In the genomic region with DNA sequence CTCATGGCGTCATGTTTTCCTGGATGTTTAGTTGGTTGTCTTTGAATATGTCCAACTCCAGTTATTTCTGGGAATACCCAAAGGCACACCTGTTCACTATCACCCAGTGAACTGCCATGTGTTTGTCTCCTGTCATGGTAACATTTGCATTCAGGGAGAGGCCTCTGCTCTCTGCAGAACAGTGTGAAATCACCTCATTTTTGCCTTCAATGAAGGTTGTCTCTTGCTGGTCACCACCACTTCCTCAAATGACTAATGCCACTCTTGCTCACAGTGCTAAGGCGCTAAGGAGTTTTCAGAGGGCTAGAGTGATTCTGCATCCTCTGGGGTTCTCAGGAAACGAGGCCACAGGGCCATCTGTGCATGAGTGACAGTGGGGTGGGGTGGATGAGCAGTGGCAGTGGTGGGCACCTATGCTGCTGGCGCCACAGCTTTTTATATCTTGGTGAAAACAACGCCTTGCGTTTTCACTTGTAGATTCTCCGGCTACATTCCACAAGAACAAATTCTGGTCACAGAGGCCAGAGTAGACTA, we compare ENCODE assay signal across 8 cellular contexts.
DNase-seq lines count a peak whose midpoint lies in the region; ATAC-seq, FAIRE-seq and TF ChIP-seq lines count a peak whose summit lies in the region.

No MANE protein-coding gene starts in this region.

- no peaks in the 10 kb centered on the region; the same call in 2 of the 3 replicates for H3K9me3 ChIP-seq in GM12878 (replicated peaks; ENCODE audit: control insufficient read depth, insufficient read depth, low read length)

- DNase-seq in AML-193 (lab: John Stamatoyannopoulos, UW) (peak; percentile 87 to 91), GM12878 (ENCODE audit: low read depth, low spot score) (peak; percentile 98), NCI-H1694 (lab: John Stamatoyannopoulos, UW) (no peak)
- peak; percentile 80 for DNase-seq in T-helper 2 cell treated with Interferon-gamma antibody and Interleukin-4, amounts not matched to agents 5 μg/mL and 100 μg/mL, for 36 hours (ENCODE audit: low spot score)
- DNase-seq in natural killer cell treated with Interleukin-12 subunit alpha and Interleukin-12 subunit beta and Interleukin-15 and Interleukin-18, amount 100 ng/mL, for 72 hours (ENCODE audit: low spot score) = peak; percentile 88

- SMC1A ChIA-PET in GM12878 (lab: Charles Lee; ENCODE audit: uncharacterized antibody, unreplicated experiment) = interaction anchor here (1.1 to 16.4 kb wide), 12 partner anchors 9 to 374 kb away, joined by 3 to 290 read pairs (median 10); no protein-coding TSS in a partner anchor

- H3K4me1 Mint-ChIP-seq in T-helper 2 cell treated with Interferon-gamma antibody and Interleukin-4, amounts not matched to agents 5 μg/mL and 100 μg/mL, for 36 hours (ENCODE audit: low read depth) = peaks cover 59% of the 10 kb centered on the region
- H3K4me1 Mint-ChIP-seq in natural killer cell treated with Interleukin-12 subunit alpha and Interleukin-12 subunit beta and Interleukin-15 and Interleukin-18, amount 100 ng/mL, for 72 hours (ENCODE audit: low read depth in 2 of 2) = peaks cover 60 to 67% of the 10 kb centered on the region in 2 donors

- TF ChIP-seq POLR2A in GM12878 (IDR thresholded peaks at IDR 0.05; ENCODE audit: low read depth, low read length) = peak; percentile 76

- 2% methylated on average over 7 of the region's 7 CpGs for WGBS in GM12878 (ENCODE audit: insufficient coverage, insufficient replicate concordance, low lambda C conversion rate, missing lambda C conversion rate)
- WGBS in urinary bladder = 73% methylated on average over 7 of the region's 7 CpGs

- H3K4me3 Mint-ChIP-seq in T-helper 2 cell treated with Interferon-gamma antibody and Interleukin-4, amounts not matched to agents 5 μg/mL and 100 μg/mL, for 36 hours = peak overlapping the region; percentile 73
- peak overlapping the region; percentile 82 for H3K4me3 Mint-ChIP-seq in natural killer cell treated with Interleukin-12 subunit alpha and Interleukin-12 subunit beta and Interleukin-15 and Interleukin-18, amount 100 ng/mL, for 72 hours

- TF ChIP-seq EP300 in GM12878 (IDR thresholded peaks at IDR 0.05; ENCODE audit: borderline replicate concordance in 1 of 2, control insufficient read depth in 1 of 2, low read depth in 2 of 2, low read length in 2 of 2) = peak; percentile 58 to 89; a peak in 3 of 4 replicates

- no peaks in the 10 kb centered on the region for H3K79me2 ChIP-seq in GM12878 (ENCODE audit: control insufficient read depth, insufficient read depth, low read length)

- RAD21 ChIA-PET in GM12878 (lab: Charles Lee; ENCODE audit: unreplicated experiment) = interaction anchor here (0.8 to 14.7 kb wide), 7 partner anchors 19 to 101 kb away, joined by 3 to 182 read pairs (median 5); no protein-coding TSS in a partner anchor

- peak in 1 of 3 experiments; percentile 14; a peak in 1 of 6 replicates for TF ChIP-seq CTCF in GM12878 (IDR thresholded peaks at IDR 0.05 in 2 of 3, conservative IDR thresholded peaks at IDR 0.05 in 1 of 3; ENCODE audit: control insufficient read depth in 2 of 3, extremely low read depth in 1 of 3, insufficient read depth in 1 of 3, low read depth in 3 of 3, low read length in 3 of 3)

- peak overlapping the region; percentile 51; the same call in 1 of the 2 replicates for H3K4me3 ChIP-seq in GM12878
- no peak overlapping the region for H3K4me3 ChIP-seq in urinary bladder (ENCODE audit: low read depth, low read length)

- intact Hi-C loops in GM12878 (cut with micrococcal nuclease; ENCODE audit: unreplicated experiment) = loop anchor here (1.0 to 2.0 kb wide), 4 partner anchors 27 to 101 kb away; no protein-coding TSS in a partner anchor

- H3K9me3 Mint-ChIP-seq in T-helper 2 cell treated with Interferon-gamma antibody and Interleukin-4, amounts not matched to agents 5 μg/mL and 100 μg/mL, for 36 hours = no peaks in the 10 kb centered on the region
- peaks cover 2% of the 10 kb centered on the region for H3K9me3 Mint-ChIP-seq in natural killer cell treated with Interleukin-12 subunit alpha and Interleukin-12 subunit beta and Interleukin-15 and Interleukin-18, amount 100 ng/mL, for 72 hours

- CTCF ChIA-PET in GM12878 (lab: Yijun Ruan, JAX) = interaction anchor here (1.0 to 4.8 kb wide), 7 partner anchors 23 to 117 kb away, joined by 3 to 24 read pairs (median 5); no protein-coding TSS in a partner anchor

- H3K9ac ChIP-seq in GM12878 (ENCODE audit: control insufficient read depth, insufficient read depth, low read length) = peak overlapping the region; percentile 76

- BruUV-seq in GM12878 (replicated peaks; lab: Mats Ljungman, UMichigan) = no TSS peak

- H3K27ac Mint-ChIP-seq in T-helper 2 cell treated with Interferon-gamma antibody and Interleukin-4, amounts not matched to agents 5 μg/mL and 100 μg/mL, for 36 hours = peak overlapping the region; percentile 93
- H3K27ac Mint-ChIP-seq in natural killer cell treated with Interleukin-12 subunit alpha and Interleukin-12 subunit beta and Interleukin-15 and Interleukin-18, amount 100 ng/mL, for 72 hours = peak overlapping the region; percentile 98 to 99

- H4K20me1 ChIP-seq in GM12878 (ENCODE audit: control insufficient read depth, insufficient read depth) = no peaks in the 10 kb centered on the region

- peak overlapping the region; percentile 89 for H3K4me2 ChIP-seq in GM12878 (ENCODE audit: control insufficient read depth, insufficient read depth)

- in situ Hi-C loops in GM12878 (cut with MboI) = no loop called here

- H3K27ac ChIP-seq in GM12878 (ENCODE audit: control insufficient read depth, insufficient read depth) (peak overlapping the region; percentile 99), urinary bladder (ENCODE audit: low read depth) (peak overlapping the region; percentile 75)

- peak overlapping the region; percentile 15 for H2AFZ ChIP-seq in GM12878 (ENCODE audit: control insufficient read depth, low read depth, low read length)

- FAIRE-seq in GM12878 (lab: Jason Lieb, UNC) = peak; percentile 91

- H3K36me3 ChIP-seq in GM12878 (ENCODE audit: control insufficient read depth in 2 of 2, insufficient read depth in 2 of 2, low read length in 1 of 2) (no peaks in the 10 kb centered on the region), urinary bladder (ENCODE audit: insufficient read depth) (no peaks in the 10 kb centered on the region)

- H3K4me1 ChIP-seq in GM12878 (ENCODE audit: control insufficient read depth, insufficient read depth, low read length) (peaks cover 27% of the 10 kb centered on the region), urinary bladder (ENCODE audit: insufficient read depth) (peaks cover 2% of the 10 kb centered on the region)

- POLR2A ChIA-PET in GM12878 (lab: Charles Lee) = interaction anchor here (0.6 to 5.2 kb wide), 8 partner anchors 22 to 666 kb away, joined by 3 to 57 read pairs (median 3); no protein-coding TSS in a partner anchor

- ATAC-seq in GM19324 (IDR thresholded peaks at IDR 0.05; ENCODE audit: low FRiP score, unreplicated experiment) = peak; percentile 73
- peak; percentile 85 for ATAC-seq in HG03432 (IDR thresholded peaks at IDR 0.05; ENCODE audit: unreplicated experiment)
- peak; percentile 93 for ATAC-seq in GM12878
- ATAC-seq in natural killer cell treated with Interleukin-12 subunit alpha and Interleukin-12 subunit beta and Interleukin-15 and Interleukin-18, amount 100 ng/mL, for 72 hours = peak; percentile 93 to 94

- no peaks in the 10 kb centered on the region for H3K27me3 Mint-ChIP-seq in T-helper 2 cell treated with Interferon-gamma antibody and Interleukin-4, amounts not matched to agents 5 μg/mL and 100 μg/mL, for 36 hours (ENCODE audit: low read depth)
- no peaks in the 10 kb centered on the region for H3K27me3 Mint-ChIP-seq in natural killer cell treated with Interleukin-12 subunit alpha and Interleukin-12 subunit beta and Interleukin-15 and Interleukin-18, amount 100 ng/mL, for 72 hours

- H3K36me3 Mint-ChIP-seq in T-helper 2 cell treated with Interferon-gamma antibody and Interleukin-4, amounts not matched to agents 5 μg/mL and 100 μg/mL, for 36 hours (ENCODE audit: low read depth) = peaks cover 23% of the 10 kb centered on the region
- peaks cover 6% of the 10 kb centered on the region for H3K36me3 Mint-ChIP-seq in natural killer cell treated with Interleukin-12 subunit alpha and Interleukin-12 subunit beta and Interleukin-15 and Interleukin-18, amount 100 ng/mL, for 72 hours

- H3K27me3 ChIP-seq in GM12878 (replicated peaks in 1 of 2; ENCODE audit: control insufficient read depth in 2 of 2, insufficient read depth in 2 of 2, low read length in 1 of 2) = no peaks in the 10 kb centered on the region

- peak; percentile 37; the same call in 1 of the 2 replicates for TF ChIP-seq RAD21 in GM12878 (IDR thresholded peaks at IDR 0.05; ENCODE audit: insufficient read depth, low read depth, low read length)

TF ChIP-seq in GM12878, 131 proteins besides CTCF, POLR2A, EP300 and RAD21 (continues in another document):
- TF ChIP-seq RELA (IDR thresholded peaks at IDR 0.05; ENCODE audit: borderline replicate concordance, partially characterized antibody) (peak; percentile 24), IRF4 (IDR thresholded peaks at IDR 0.05; ENCODE audit: low read depth, low read length) (peak; percentile 94), BCL11A (IDR thresholded peaks at IDR 0.05; ENCODE audit: low read depth, low read length) (peak; percentile 82), NBN (IDR thresholded peaks at IDR 0.05) (no peak), EZH2 (IDR thresholded peaks at IDR 0.05; ENCODE audit: borderline replicate concordance, control insufficient read depth, low read depth, low read length) (no peak), FOS (IDR thresholded peaks at IDR 0.05; ENCODE audit: borderline replicate concordance, extremely low read depth, insufficient read length) (no peak), ATF7 (IDR thresholded peaks at IDR 0.05; ENCODE audit: low read depth) (peak; percentile 90), ZNF384 (IDR thresholded peaks at IDR 0.05; ENCODE audit: borderline replicate concordance, low read depth, low read length) (no peak), DPF2 (IDR thresholded peaks at IDR 0.05) (peak; percentile 97), HDGF (IDR thresholded peaks at IDR 0.05) (no peak), STAT3 (IDR thresholded peaks at IDR 0.05; ENCODE audit: low read depth, low read length) (no peak), TBL1XR1 (IDR thresholded peaks at IDR 0.05; ENCODE audit: low read depth, low read length) (peak; percentile 67; the same call in 1 of the 2 replicates), TAF1 (IDR thresholded peaks at IDR 0.05; ENCODE audit: borderline replicate concordance, low read depth, low read length) (peak; percentile 64; the same call in 1 of the 2 replicates), ZNF622 (IDR thresholded peaks at IDR 0.05) (no peak), SRF (IDR thresholded peaks at IDR 0.05; ENCODE audit: low read depth in 2 of 2, low read length in 2 of 2) (peak in 1 of 2 experiments; percentile 36; a peak in 1 of 4 replicates), BMI1 (IDR thresholded peaks at IDR 0.05; ENCODE audit: borderline replicate concordance) (no peak), POLR2AphosphoS5 (IDR thresholded peaks at IDR 0.05; ENCODE audit: low read length) (peak; percentile 73), KDM1A (IDR thresholded peaks at IDR 0.05; ENCODE audit: borderline replicate concordance) (no peak)
